Comparison of ENCODE assay signal across 19 cellular contexts in the genomic region with DNA sequence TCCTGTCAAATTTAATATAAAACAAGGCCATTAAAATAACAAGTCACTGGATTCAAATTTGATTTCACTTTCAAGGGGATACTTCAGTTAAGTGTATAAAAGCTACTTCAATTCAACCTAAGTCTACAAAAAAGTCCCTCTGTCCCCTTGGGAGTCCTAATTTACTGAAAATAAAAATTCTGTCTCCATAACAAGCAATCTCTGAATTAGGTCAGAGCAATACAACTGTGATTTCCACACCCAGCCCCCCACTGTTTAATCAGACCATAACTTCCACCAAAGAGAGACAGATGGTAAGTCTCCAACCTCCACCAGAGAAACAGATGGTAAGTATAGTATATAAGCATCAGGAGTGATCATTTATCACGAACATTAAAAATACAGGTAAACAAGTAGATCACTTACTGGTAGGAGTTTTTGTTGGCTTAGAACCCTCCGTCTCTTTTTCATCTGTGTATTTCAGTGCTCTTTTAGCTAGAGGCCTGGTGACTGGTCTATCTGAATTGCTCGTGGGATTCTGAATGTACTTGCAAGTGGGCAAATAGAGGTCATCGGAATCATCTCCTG. TPM values are rescaled to one million over a fixed set of nuclear protein-coding genes. Genes with fewer than 3 reads are reported as not detected.
DNase-seq lines count a peak whose midpoint lies in the region; ATAC-seq and TF ChIP-seq lines count a peak whose summit lies in the region.
"Had no signal": no experiment of that assay in that cellular context is flagged by ENCODE, and none has a peak within 500 bp of the region (broad histone marks: within the 10 kb centered on the region; RNA-seq: fewer than 3 reads in every experiment).

No MANE protein-coding gene starts in this region.

- CTCF ChIA-PET in activated B cell treated with CpG ODN at 0.5 μM for 24 hours (lab: Charles Lee): no interaction called here

- no peaks in the 10 kb centered on the region for H3K36me3 ChIP-seq in left lung
- H3K36me3 ChIP-seq: esophagus squamous epithelium, left ventricle myocardium inferior, tibial artery had no signal

- H3K4me1 Mint-ChIP-seq in activated B cell treated with CpG ODN at 0.5 μM for 24 hours: peaks cover 13% of the 10 kb centered on the region
- H3K4me1 Mint-ChIP-seq in progenitor cell of endocrine pancreas (ENCODE audit: low read depth): no peaks in the 10 kb centered on the region
- H3K4me1 Mint-ChIP-seq: central memory CD8-positive, alpha-beta T cell had no signal

- H3K4me3 Mint-ChIP-seq in activated B cell treated with CpG ODN at 0.5 μM for 24 hours (no peak overlapping the region), progenitor cell of endocrine pancreas (ENCODE audit: low read depth) (no peak overlapping the region)
- H3K4me3 Mint-ChIP-seq: activated T-cell treated with anti-CD3 and anti-CD28 coated beads, Interleukin-2, amount 50 U/mL, for 24 hours; central memory CD8-positive, alpha-beta T cell had no signal

- no peaks in the 10 kb centered on the region for H3K27me3 ChIP-seq in left lung
- H3K27me3 ChIP-seq: esophagus squamous epithelium, tibial artery had no signal

- H3K27me3 Mint-ChIP-seq in activated B cell treated with CpG ODN at 0.5 μM for 24 hours (no peaks in the 10 kb centered on the region), progenitor cell of endocrine pancreas (no peaks in the 10 kb centered on the region)
- H3K27me3 Mint-ChIP-seq: activated T-cell treated with anti-CD3 and anti-CD28 coated beads, Interleukin-2, amount 50 U/mL, for 24 hours; central memory CD8-positive, alpha-beta T cell had no signal

- no peaks in the 10 kb centered on the region for H3K9me3 Mint-ChIP-seq in activated B cell treated with CpG ODN at 0.5 μM for 24 hours
- no peaks in the 10 kb centered on the region for H3K9me3 Mint-ChIP-seq in progenitor cell of endocrine pancreas (ENCODE audit: low read depth)
- H3K9me3 Mint-ChIP-seq: activated T-cell treated with anti-CD3 and anti-CD28 coated beads, Interleukin-2, amount 50 U/mL, for 24 hours; central memory CD8-positive, alpha-beta T cell had no signal

- ATAC-seq in activated B cell treated with CpG ODN at 0.5 μM for 24 hours (ENCODE audit: low read depth): peak; percentile 50
- no peak for ATAC-seq in sciatic nerve
- ATAC-seq in left lung: no peak
- ATAC-seq in Right ventricle myocardium superior (ENCODE audit: poor library complexity): no peak

- H3K27ac Mint-ChIP-seq in activated B cell treated with CpG ODN at 0.5 μM for 24 hours (no peak overlapping the region), progenitor cell of endocrine pancreas (peak overlapping the region; percentile 14)
- H3K27ac Mint-ChIP-seq: activated T-cell treated with anti-CD3 and anti-CD28 coated beads, Interleukin-2, amount 50 U/mL, for 24 hours had no signal

- H3K4me1 ChIP-seq in left lung: no peaks in the 10 kb centered on the region
- H3K4me1 ChIP-seq: Caco-2, esophagus squamous epithelium, left ventricle myocardium inferior, tibial artery had no signal

- peaks cover 43% of the 10 kb centered on the region for H3K36me3 Mint-ChIP-seq in activated B cell treated with CpG ODN at 0.5 μM for 24 hours (ENCODE audit: low read depth)
- peaks cover 6% of the 10 kb centered on the region for H3K36me3 Mint-ChIP-seq in progenitor cell of endocrine pancreas (ENCODE audit: insufficient read depth)

- TF ChIP-seq CTCF in activated B cell treated with CpG ODN at 0.5 μM for 24 hours (IDR thresholded peaks at IDR 0.05) (no peak), progenitor cell of endocrine pancreas (IDR thresholded peaks at IDR 0.05; ENCODE audit: unreplicated experiment) (no peak), left lung (IDR thresholded peaks at IDR 0.05) (no peak)

- in situ Hi-C loops in G401 (cut with HindIII; ENCODE audit: low sequenced_read_pairs): no loop called here

- POLR2A ChIA-PET in activated B cell treated with CpG ODN at 0.5 μM for 24 hours (lab: Charles Lee): interaction anchor here (1.0 kb wide), 1 partner anchor 134 kb away, joined by 3 read pairs; the partner anchor contains the start of gene KAT2B

- no peak overlapping the region for H3K4me3 ChIP-seq in left lung
- H3K4me3 ChIP-seq: esophagus squamous epithelium, left ventricle myocardium inferior, tibial artery had no signal

- H3K27ac ChIP-seq in left lung: no peak overlapping the region
- H3K27ac ChIP-seq: esophagus squamous epithelium, left ventricle myocardium inferior, tibial artery had no signal

- intact Hi-C loops in activated B cell treated with CpG ODN at 0.5 μM for 24 hours (cut with micrococcal nuclease): no loop called here
- intact Hi-C loops in sciatic nerve (cut with DNase I): no loop called here
- intact Hi-C loops in left lung (cut with DNase I): no loop called here
- intact Hi-C loops in Right ventricle myocardium superior (cut with DNase I): no loop called here

- peak; percentile 56 for DNase-seq in G401 (ENCODE audit: low spot score)
- peak; percentile 57 for DNase-seq in NCI-H1694 (lab: John Stamatoyannopoulos, UW)
- no peak for DNase-seq in activated B cell treated with CpG ODN at 0.5 μM for 24 hours
- no peak for DNase-seq in progenitor cell of endocrine pancreas (ENCODE audit: low spot score, unreplicated experiment)
- no peak for DNase-seq in sciatic nerve (ENCODE audit: low spot score)
- DNase-seq in left lung: no peak
- DNase-seq in Right ventricle myocardium superior: no peak
- DNase-seq: activated CD4-positive, alpha-beta T cell treated with anti-CD3 and anti-CD28 coated beads, Interleukin-2, amount 50 U/mL, for 4 hours; activated naive CD4-positive, alpha-beta T cell treated with Interleukin-2 at 50 U/mL for 16 hours; activated T-cell treated with anti-CD3 and anti-CD28 coated beads, Interleukin-2, amount 50 U/mL, for 24 hours; AML-193; Caco-2; effector CD4-positive, alpha-beta T cell; esophagus squamous epithelium; left ventricle myocardium inferior; NCI-H1930; SHP77; tibial artery had no signal

- H3K9me3 ChIP-seq in left lung: no peaks in the 10 kb centered on the region
- H3K9me3 ChIP-seq: Caco-2, esophagus squamous epithelium, left ventricle myocardium inferior, tibial artery had no signal

RNA-seq across cellular contexts. Expression of gene SGO1, which starts 12.1 kb away (rescaled TPM):
- 16.4 and 21.1 TPM in 2 replicates for total RNA-seq in G401 (2014; rRNA removed; shearing (Covaris generic))
- total RNA-seq in activated B cell treated with CpG ODN at 0.5 μM for 24 hours (5.9 and 7.2 TPM in 2 replicates), progenitor cell of endocrine pancreas (14.8 and 15.1 TPM in 2 replicates), sciatic nerve (0.31 TPM), left lung (1 to 10 TPM; 2.7 to 3.3 TPM), Right ventricle myocardium superior (0.59 TPM)

Comparison
In these comparisons a context has a peak if more than half of its experiments do, and no peak if none do; other contexts are left out.
1. DNase-seq: peak in G401 (single experiment) and NCI-H1694 (single experiment); none in activated B cell treated with CpG ODN at 0.5 μM for 24 hours (single experiment), progenitor cell of endocrine pancreas (single experiment), sciatic nerve (single experiment), left lung (0 of 2) and Right ventricle myocardium superior (single experiment).